2 cellular contexts compared by ENCODE assay signal in genomic region chr9:136178061-136178772, GRCh38.
TF ChIP-seq lines count a peak whose summit lies in the region.

No MANE protein-coding gene starts in this region.

TF ChIP-seq in A549, 52 proteins besides CTCF, POLR2A, EP300 and RAD21 (continued from another document):
- TF ChIP-seq HMGXB4 (CRISPR knock-in tag; IDR thresholded peaks at IDR 0.05; ENCODE audit: borderline replicate concordance) (no peak), HEYL (CRISPR knock-in tag; IDR thresholded peaks at IDR 0.05) (no peak), KDM1A (IDR thresholded peaks at IDR 0.05; ENCODE audit: low read depth) (no peak), ZC3H11A (IDR thresholded peaks at IDR 0.05) (no peak), SMC3 (IDR thresholded peaks at IDR 0.05) (no peak), ZSCAN20 (CRISPR knock-in tag; IDR thresholded peaks at IDR 0.05) (no peak)
- TF ChIP-seq, protein P1, sequence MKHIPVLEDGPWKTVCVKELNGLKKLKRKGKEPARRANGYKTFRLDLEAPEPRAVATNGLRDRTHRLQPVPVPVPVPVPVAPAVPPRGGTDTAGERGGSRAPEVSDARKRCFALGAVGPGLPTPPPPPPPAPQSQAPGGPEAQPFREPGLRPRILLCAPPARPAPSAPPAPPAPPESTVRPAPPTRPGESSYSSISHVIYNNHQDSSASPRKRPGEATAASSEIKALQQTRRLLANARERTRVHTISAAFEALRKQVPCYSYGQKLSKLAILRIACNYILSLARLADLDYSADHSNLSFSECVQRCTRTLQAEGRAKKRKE (CRISPR knock-in tag; IDR thresholded peaks at IDR 0.05; ENCODE audit: low read depth), result no peak

TF ChIP-seq in WTC11, 78 proteins besides CTCF, POLR2A, EP300 and RAD21 (continued from another document):
- TF ChIP-seq, protein P2, sequence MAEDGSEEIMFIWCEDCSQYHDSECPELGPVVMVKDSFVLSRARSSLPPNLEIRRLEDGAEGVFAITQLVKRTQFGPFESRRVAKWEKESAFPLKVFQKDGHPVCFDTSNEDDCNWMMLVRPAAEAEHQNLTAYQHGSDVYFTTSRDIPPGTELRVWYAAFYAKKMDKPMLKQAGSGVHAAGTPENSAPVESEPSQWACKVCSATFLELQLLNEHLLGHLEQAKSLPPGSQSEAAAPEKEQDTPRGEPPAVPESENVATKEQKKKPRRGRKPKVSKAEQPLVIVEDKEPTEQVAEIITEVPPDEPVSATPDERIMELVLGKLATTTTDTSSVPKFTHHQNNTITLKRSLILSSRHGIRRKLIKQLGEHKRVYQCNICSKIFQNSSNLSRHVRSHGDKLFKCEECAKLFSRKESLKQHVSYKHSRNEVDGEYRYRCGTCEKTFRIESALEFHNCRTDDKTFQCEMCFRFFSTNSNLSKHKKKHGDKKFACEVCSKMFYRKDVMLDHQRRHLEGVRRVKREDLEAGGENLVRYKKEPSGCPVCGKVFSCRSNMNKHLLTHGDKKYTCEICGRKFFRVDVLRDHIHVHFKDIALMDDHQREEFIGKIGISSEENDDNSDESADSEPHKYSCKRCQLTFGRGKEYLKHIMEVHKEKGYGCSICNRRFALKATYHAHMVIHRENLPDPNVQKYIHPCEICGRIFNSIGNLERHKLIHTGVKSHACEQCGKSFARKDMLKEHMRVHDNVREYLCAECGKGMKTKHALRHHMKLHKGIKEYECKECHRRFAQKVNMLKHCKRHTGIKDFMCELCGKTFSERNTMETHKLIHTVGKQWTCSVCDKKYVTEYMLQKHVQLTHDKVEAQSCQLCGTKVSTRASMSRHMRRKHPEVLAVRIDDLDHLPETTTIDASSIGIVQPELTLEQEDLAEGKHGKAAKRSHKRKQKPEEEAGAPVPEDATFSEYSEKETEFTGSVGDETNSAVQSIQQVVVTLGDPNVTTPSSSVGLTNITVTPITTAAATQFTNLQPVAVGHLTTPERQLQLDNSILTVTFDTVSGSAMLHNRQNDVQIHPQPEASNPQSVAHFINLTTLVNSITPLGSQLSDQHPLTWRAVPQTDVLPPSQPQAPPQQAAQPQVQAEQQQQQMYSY (CRISPR knock-in tag; IDR thresholded peaks at IDR 0.05), result no peak
- TF ChIP-seq ETV6 (CRISPR knock-in tag; IDR thresholded peaks at IDR 0.05), result no peak
- TF ChIP-seq SOX15 (CRISPR knock-in tag; IDR thresholded peaks at IDR 0.05), result no peak
- TF ChIP-seq, protein P3, sequence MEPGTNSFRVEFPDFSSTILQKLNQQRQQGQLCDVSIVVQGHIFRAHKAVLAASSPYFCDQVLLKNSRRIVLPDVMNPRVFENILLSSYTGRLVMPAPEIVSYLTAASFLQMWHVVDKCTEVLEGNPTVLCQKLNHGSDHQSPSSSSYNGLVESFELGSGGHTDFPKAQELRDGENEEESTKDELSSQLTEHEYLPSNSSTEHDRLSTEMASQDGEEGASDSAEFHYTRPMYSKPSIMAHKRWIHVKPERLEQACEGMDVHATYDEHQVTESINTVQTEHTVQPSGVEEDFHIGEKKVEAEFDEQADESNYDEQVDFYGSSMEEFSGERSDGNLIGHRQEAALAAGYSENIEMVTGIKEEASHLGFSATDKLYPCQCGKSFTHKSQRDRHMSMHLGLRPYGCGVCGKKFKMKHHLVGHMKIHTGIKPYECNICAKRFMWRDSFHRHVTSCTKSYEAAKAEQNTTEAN (CRISPR knock-in tag; IDR thresholded peaks at IDR 0.05), result no peak
- TF ChIP-seq ZNF263 (CRISPR knock-in tag; IDR thresholded peaks at IDR 0.05; ENCODE audit: low read depth), result no peak
- TF ChIP-seq SMAD4 (CRISPR knock-in tag; IDR thresholded peaks at IDR 0.05), result no peak
- TF ChIP-seq ZNF138 (CRISPR knock-in tag; conservative IDR thresholded peaks at IDR 0.05), result no peak
- TF ChIP-seq, protein P4, sequence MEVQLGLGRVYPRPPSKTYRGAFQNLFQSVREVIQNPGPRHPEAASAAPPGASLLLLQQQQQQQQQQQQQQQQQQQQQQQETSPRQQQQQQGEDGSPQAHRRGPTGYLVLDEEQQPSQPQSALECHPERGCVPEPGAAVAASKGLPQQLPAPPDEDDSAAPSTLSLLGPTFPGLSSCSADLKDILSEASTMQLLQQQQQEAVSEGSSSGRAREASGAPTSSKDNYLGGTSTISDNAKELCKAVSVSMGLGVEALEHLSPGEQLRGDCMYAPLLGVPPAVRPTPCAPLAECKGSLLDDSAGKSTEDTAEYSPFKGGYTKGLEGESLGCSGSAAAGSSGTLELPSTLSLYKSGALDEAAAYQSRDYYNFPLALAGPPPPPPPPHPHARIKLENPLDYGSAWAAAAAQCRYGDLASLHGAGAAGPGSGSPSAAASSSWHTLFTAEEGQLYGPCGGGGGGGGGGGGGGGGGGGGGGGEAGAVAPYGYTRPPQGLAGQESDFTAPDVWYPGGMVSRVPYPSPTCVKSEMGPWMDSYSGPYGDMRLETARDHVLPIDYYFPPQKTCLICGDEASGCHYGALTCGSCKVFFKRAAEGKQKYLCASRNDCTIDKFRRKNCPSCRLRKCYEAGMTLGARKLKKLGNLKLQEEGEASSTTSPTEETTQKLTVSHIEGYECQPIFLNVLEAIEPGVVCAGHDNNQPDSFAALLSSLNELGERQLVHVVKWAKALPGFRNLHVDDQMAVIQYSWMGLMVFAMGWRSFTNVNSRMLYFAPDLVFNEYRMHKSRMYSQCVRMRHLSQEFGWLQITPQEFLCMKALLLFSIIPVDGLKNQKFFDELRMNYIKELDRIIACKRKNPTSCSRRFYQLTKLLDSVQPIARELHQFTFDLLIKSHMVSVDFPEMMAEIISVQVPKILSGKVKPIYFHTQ (CRISPR knock-in tag; IDR thresholded peaks at IDR 0.05), result no peak
- TF ChIP-seq TCF7 (CRISPR knock-in tag; IDR thresholded peaks at IDR 0.05; ENCODE audit: low read depth), result no peak
- TF ChIP-seq ATF3 (CRISPR knock-in tag; conservative IDR thresholded peaks at IDR 0.05), result no peak
